18 cellular contexts compared by ENCODE assay signal in genomic region chr4:74328501-74328900, GRCh38. TPM values are rescaled to one million over a fixed set of nuclear protein-coding genes. Genes with fewer than 3 reads are reported as not detected.
"Had no signal": no experiment of that assay in that cellular context is flagged by ENCODE, and none has a peak within 500 bp of the region (broad histone marks: within the 10 kb centered on the region; RNA-seq: fewer than 3 reads in every experiment).

No MANE protein-coding gene starts in this region.

- H3K27ac ChIP-seq: cardiac muscle cell, pancreas, thoracic aorta, upper lobe of right lung had no signal

- DNase-seq: activated CD4-positive, alpha-beta T cell treated with anti-CD3 and anti-CD28 coated beads, Interleukin-2, amount 10 ng/mL, durations not matched to agents 7 days and 5 days; activated naive CD4-positive, alpha-beta T cell treated with anti-CD3 and anti-CD28 coated beads for 36 hours; activated naive CD8-positive, alpha-beta T cell treated with anti-CD3 and anti-CD28 coated beads, Interleukin-2, amount 50 U/mL, for 24 hours; islet precursor cell; naive B cell; pancreas; stimulated activated CD4-positive, alpha-beta T cell treated with anti-CD3 and anti-CD28 coated beads, Interleukin-1b, Interleukin-23, amount 100 ng/mL, for 48 hours; T-cell; T-helper 9 cell; upper lobe of right lung had no signal

- H3K4me3 ChIP-seq: cardiac muscle cell, pancreas, thoracic aorta, upper lobe of right lung had no signal

- H3K36me3 ChIP-seq: cardiac muscle cell, pancreas, thoracic aorta, upper lobe of right lung had no signal

- H3K4me1 Mint-ChIP-seq: activated CD4-positive, alpha-beta T cell treated with anti-CD3 and anti-CD28 coated beads, Interleukin-2, amount 10 ng/mL, durations not matched to agents 7 days and 5 days; activated naive CD8-positive, alpha-beta T cell treated with anti-CD3 and anti-CD28 coated beads, Interleukin-2, amount 50 U/mL, for 24 hours; activated T-helper 17 cell treated with anti-CD3 and anti-CD28 coated beads, Interleukin-2, amount 50 U/mL, for 72 hours; naive B cell; T-cell had no signal

- H3K27me3 ChIP-seq: pancreas had no signal

- H3K4me3 Mint-ChIP-seq: activated CD4-positive, alpha-beta T cell treated with anti-CD3 and anti-CD28 coated beads, Interleukin-2, amount 10 ng/mL, durations not matched to agents 7 days and 5 days; activated naive CD4-positive, alpha-beta T cell treated with anti-CD3 and anti-CD28 coated beads for 36 hours; activated naive CD8-positive, alpha-beta T cell treated with anti-CD3 and anti-CD28 coated beads, Interleukin-2, amount 50 U/mL, for 24 hours; activated T-helper 17 cell treated with anti-CD3 and anti-CD28 coated beads, Interleukin-2, amount 50 U/mL, for 72 hours; naive B cell; T-cell had no signal

- H3K36me3 Mint-ChIP-seq: naive B cell, T-cell had no signal

- H3K9me3 ChIP-seq: pancreas, thoracic aorta, upper lobe of right lung had no signal

- FAIRE-seq: astrocyte, pancreas had no signal

- H3K27ac Mint-ChIP-seq: activated CD4-positive, alpha-beta T cell treated with anti-CD3 and anti-CD28 coated beads, Interleukin-2, amount 10 ng/mL, durations not matched to agents 7 days and 5 days; activated naive CD4-positive, alpha-beta T cell treated with anti-CD3 and anti-CD28 coated beads for 36 hours; activated naive CD8-positive, alpha-beta T cell treated with anti-CD3 and anti-CD28 coated beads, Interleukin-2, amount 50 U/mL, for 24 hours; activated T-helper 17 cell treated with anti-CD3 and anti-CD28 coated beads, Interleukin-2, amount 50 U/mL, for 72 hours; naive B cell; T-cell had no signal

- ATAC-seq: activated naive CD8-positive, alpha-beta T cell treated with anti-CD3 and anti-CD28 coated beads, Interleukin-2, amount 50 U/mL, for 24 hours; activated T-helper 17 cell treated with anti-CD3 and anti-CD28 coated beads, Interleukin-2, amount 50 U/mL, for 72 hours; left lobe of liver; pancreas; T-cell; upper lobe of right lung had no signal

- H3K9me3 Mint-ChIP-seq: activated CD4-positive, alpha-beta T cell treated with anti-CD3 and anti-CD28 coated beads, Interleukin-2, amount 10 ng/mL, durations not matched to agents 7 days and 5 days; activated naive CD4-positive, alpha-beta T cell treated with anti-CD3 and anti-CD28 coated beads for 36 hours; activated naive CD8-positive, alpha-beta T cell treated with anti-CD3 and anti-CD28 coated beads, Interleukin-2, amount 50 U/mL, for 24 hours; activated T-helper 17 cell treated with anti-CD3 and anti-CD28 coated beads, Interleukin-2, amount 50 U/mL, for 72 hours; T-cell had no signal

- H3K4me1 ChIP-seq: pancreas, upper lobe of right lung had no signal

RNA-seq across cellular contexts. Expression of gene EPGN, which starts 20.2 kb away (rescaled TPM):
- total RNA-seq: activated naive CD4-positive, alpha-beta T cell treated with anti-CD3 and anti-CD28 coated beads for 36 hours; activated T-helper 17 cell treated with anti-CD3 and anti-CD28 coated beads, Interleukin-2, amount 50 U/mL, for 72 hours; cardiac muscle cell; fibroblast of lung; left lobe of liver; lung microvascular endothelial cell; mononuclear cell had no signal
- polyA plus RNA-seq: cardiac muscle cell, pancreas had no signal

RNA-seq across cellular contexts. Expression of gene EREG, which starts 36.4 kb away (rescaled TPM):
- total RNA-seq: activated CD4-positive, alpha-beta T cell treated with anti-CD3 and anti-CD28 coated beads, Interleukin-2, amount 10 ng/mL, durations not matched to agents 7 days and 5 days; activated naive CD4-positive, alpha-beta T cell treated with anti-CD3 and anti-CD28 coated beads for 36 hours; activated T-helper 17 cell treated with anti-CD3 and anti-CD28 coated beads, Interleukin-2, amount 50 U/mL, for 72 hours; cardiac muscle cell; lung microvascular endothelial cell had no signal
- polyA plus RNA-seq: cardiac muscle cell, pancreas had no signal
